Comparison of ENCODE assay signal across 23 cellular contexts in the genomic region with DNA sequence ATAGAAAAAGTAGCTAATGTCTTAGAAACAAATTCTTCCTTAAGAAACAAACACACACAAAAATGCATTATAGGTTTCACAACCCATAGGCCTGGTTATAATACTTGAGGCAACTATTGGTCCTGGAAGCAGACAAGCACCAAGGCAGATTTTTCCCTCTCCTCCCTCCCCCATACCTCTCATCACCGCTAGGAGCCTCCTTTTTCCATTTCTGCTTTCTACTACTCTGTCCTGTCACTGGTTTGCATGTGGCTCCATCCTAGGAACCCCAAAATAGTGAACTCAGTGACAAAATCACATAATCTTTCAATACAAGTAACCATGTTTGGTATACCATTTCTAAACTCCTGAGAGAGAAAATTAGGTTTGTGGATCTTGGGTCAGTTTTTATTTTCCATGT.
DNase-seq lines count a peak whose midpoint lies in the region; ATAC-seq, FAIRE-seq and TF ChIP-seq lines count a peak whose summit lies in the region.
"Had no signal": no experiment of that assay in that cellular context is flagged by ENCODE, and none has a peak within 500 bp of the region (broad histone marks: within the 10 kb centered on the region; RNA-seq: fewer than 3 reads in every experiment).

No MANE protein-coding gene starts in this region.

- H3K79me1 ChIP-seq in H1 (ENCODE audit: low read depth, low read length), result no peaks in the 10 kb centered on the region

- no peaks in the 10 kb centered on the region for H4K20me1 ChIP-seq in H1 (replicated peaks in 1 of 2; ENCODE audit: control insufficient read depth in 1 of 2, insufficient read depth in 2 of 2, low read length in 2 of 2)
- H4K20me1 ChIP-seq: BLaER1 treated with 17β-estradiol and CSF1 and Interleukin-3, amounts not matched to agents 10 nM and 100 nM had no signal

- H3K56ac ChIP-seq in H1 (replicated peaks; ENCODE audit: insufficient read length, low read depth, low read length), result no peak overlapping the region

- no peak overlapping the region for H2BK120ac ChIP-seq in H1 (replicated peaks; ENCODE audit: low read depth, low read length)

- no peak overlapping the region for H2BK12ac ChIP-seq in H1 (ENCODE audit: low read depth, low read length)

- no peak overlapping the region for H2BK5ac ChIP-seq in H1 (ENCODE audit: low read depth, low read length)

- no peak overlapping the region for H3K4ac ChIP-seq in H1 (replicated peaks; ENCODE audit: insufficient read length, low read depth, low read length)

- POLR2A ChIA-PET in H1 (lab: Charles Lee; ENCODE audit: partially characterized antibody), result no interaction called here

- H3K27me3 ChIP-seq in H1 (replicated peaks in 1 of 4; ENCODE audit: control insufficient read depth in 3 of 4, extremely low read depth in 1 of 4, insufficient read depth in 3 of 4, low read length in 3 of 4) (peaks cover 0 to 1% (median 0%) of the 10 kb centered on the region in 4 experiments; a peak in 1 of 7 replicates), tibial nerve (no peaks in the 10 kb centered on the region), HAP-1 (ENCODE audit: low read depth) (no peaks in the 10 kb centered on the region; the same call in 1 of the 2 replicates)
- H3K27me3 ChIP-seq: BLaER1 treated with 17β-estradiol and CSF1 and Interleukin-3, amounts not matched to agents 10 nM and 100 nM had no signal

- TF ChIP-seq CTCF in AG09309 (IDR thresholded peaks at IDR 0.05; ENCODE audit: control insufficient read depth, insufficient read depth, low read depth, low read length, missing control alignments) (peak; percentile 16), GM12872 (IDR thresholded peaks at IDR 0.05; ENCODE audit: insufficient read depth, low read depth, low read length) (peak; percentile 42; the same call in 2 of the 3 replicates), H1 (IDR thresholded peaks at IDR 0.05; ENCODE audit: control extremely low read depth in 1 of 3, insufficient read depth in 1 of 3, low read depth in 1 of 3, low read length in 3 of 3) (no peak), tibial nerve (IDR thresholded peaks at IDR 0.05) (no peak)

- FAIRE-seq in H1 (lab: Jason Lieb, UNC) (no peak), RCC 7860 (lab: Jason Lieb, UNC) (no peak)
- FAIRE-seq: GM12878, GM18507 had no signal

- 69% methylated on average over 1 of the region's 1 CpG; no CpG with 5 or more reads in 1 of the 2 experiments for WGBS in H1 (ENCODE audit: extremely low coverage in 1 of 2, insufficient coverage in 1 of 2, insufficient read length in 1 of 2, insufficient replicate concordance in 2 of 2, low coverage in 1 of 2, low lambda C conversion rate in 2 of 2, missing lambda C conversion rate in 1 of 2), 2 experiments
- 82 to 87% methylated on average over 1 of the region's 1 CpG for WGBS in tibial nerve, 2 donors

- no peak overlapping the region for H2AFZ ChIP-seq in H1 (ENCODE audit: low read length)

- H3K4me3 ChIP-seq in AG09309 (ENCODE audit: control insufficient read depth, low read depth, low read length) (no peak overlapping the region), H1 (ENCODE audit: extremely low read depth in 1 of 4, insufficient read depth in 2 of 4, low read depth in 3 of 4, low read length in 4 of 4) (no peak overlapping the region), tibial nerve (no peak overlapping the region), HAP-1 (no peak overlapping the region)
- H3K4me3 ChIP-seq: BLaER1 treated with 17β-estradiol and CSF1 and Interleukin-3, amounts not matched to agents 10 nM and 100 nM; GM12878; SJSA1 had no signal

- H3K23ac ChIP-seq in H1 (ENCODE audit: insufficient read length), result no peak overlapping the region

- TF ChIP-seq EP300 in H1 (IDR thresholded peaks at IDR 0.05; ENCODE audit: borderline replicate concordance in 1 of 2, low read depth in 2 of 2, low read length in 2 of 2) (no peak), tibial nerve (IDR thresholded peaks at IDR 0.05) (no peak)

- H3K36me3 ChIP-seq in H1 (ENCODE audit: control insufficient read depth in 2 of 4, insufficient read depth in 4 of 4, low read length in 3 of 4), result no peaks in the 10 kb centered on the region
- H3K36me3 ChIP-seq in tibial nerve, result no peaks in the 10 kb centered on the region
- no peaks in the 10 kb centered on the region for H3K36me3 ChIP-seq in HAP-1 (replicated peaks)
- H3K36me3 ChIP-seq: BLaER1 treated with 17β-estradiol and CSF1 and Interleukin-3, amounts not matched to agents 10 nM and 100 nM; SJSA1 had no signal

- ATAC-seq in stimulated activated naive CD8-positive, alpha-beta T cell treated with anti-CD3 and anti-CD28 coated beads, Interleukin-15, amount 100 ng/mL, for 72 hours, result no peak
- ATAC-seq: GM12878 had no signal

- H3K9me3 ChIP-seq in H1 (ENCODE audit: insufficient read depth in 2 of 2, low read depth in 1 of 2, low read length in 1 of 2) (no peaks in the 10 kb centered on the region), tibial nerve (no peaks in the 10 kb centered on the region), HAP-1 (no peaks in the 10 kb centered on the region)
- H3K9me3 ChIP-seq: BLaER1 treated with 17β-estradiol and CSF1 and Interleukin-3, amounts not matched to agents 10 nM and 100 nM; SJSA1 had no signal

- peak; percentile 3 to 22; a peak in 2 of 4 replicates for TF ChIP-seq RAD21 in H1 (IDR thresholded peaks at IDR 0.05 in 1 of 2, conservative IDR thresholded peaks at IDR 0.05 in 1 of 2; ENCODE audit: low read depth in 2 of 2, low read length in 2 of 2)

- H3K4me2 ChIP-seq in H1 (ENCODE audit: insufficient read depth in 1 of 2, low read depth in 2 of 2, low read length in 2 of 2), result no peak overlapping the region
- H3K4me2 ChIP-seq: BLaER1 treated with 17β-estradiol and CSF1 and Interleukin-3, amounts not matched to agents 10 nM and 100 nM had no signal

- no peak overlapping the region for H3K4me3 Mint-ChIP-seq in stimulated activated naive CD8-positive, alpha-beta T cell treated with anti-CD3 and anti-CD28 coated beads, Interleukin-15, amount 100 ng/mL, for 72 hours
- H3K4me3 Mint-ChIP-seq: IgD-negative memory B cell had no signal

- no peak overlapping the region for H4K91ac ChIP-seq in H1 (replicated peaks; ENCODE audit: insufficient read length, low read length)

- no peaks in the 10 kb centered on the region for H3K4me1 ChIP-seq in H1 (replicated peaks in 1 of 4; ENCODE audit: control insufficient read depth in 3 of 4, insufficient read depth in 4 of 4, low read length in 3 of 4)
- no peaks in the 10 kb centered on the region for H3K4me1 ChIP-seq in tibial nerve
- no peaks in the 10 kb centered on the region for H3K4me1 ChIP-seq in HAP-1
- H3K4me1 ChIP-seq: BLaER1 treated with 17β-estradiol and CSF1 and Interleukin-3, amounts not matched to agents 10 nM and 100 nM; SJSA1 had no signal

- H2BK15ac ChIP-seq in H1 (ENCODE audit: low read length), result no peak overlapping the region

- H2BK20ac ChIP-seq in H1 (ENCODE audit: low read length), result no peak overlapping the region

- no peak overlapping the region for H3K9ac ChIP-seq in H1 (replicated peaks in 1 of 4; ENCODE audit: extremely low read depth in 1 of 4, low read depth in 3 of 4, low read length in 3 of 4)
- H3K9ac ChIP-seq: BLaER1 treated with 17β-estradiol and CSF1 and Interleukin-3, amounts not matched to agents 10 nM and 100 nM had no signal

- no peaks in the 10 kb centered on the region for H3K27me3 Mint-ChIP-seq in stimulated activated naive CD8-positive, alpha-beta T cell treated with anti-CD3 and anti-CD28 coated beads, Interleukin-15, amount 100 ng/mL, for 72 hours
- H3K27me3 Mint-ChIP-seq: IgD-negative memory B cell had no signal

- no peak overlapping the region for H3K27ac Mint-ChIP-seq in stimulated activated naive CD8-positive, alpha-beta T cell treated with anti-CD3 and anti-CD28 coated beads, Interleukin-15, amount 100 ng/mL, for 72 hours
- H3K27ac Mint-ChIP-seq: IgD-negative memory B cell had no signal

- H3K23me2 ChIP-seq in H1 (ENCODE audit: low read depth, low read length), result no peaks in the 10 kb centered on the region

- no peak overlapping the region for H3K27ac ChIP-seq in H1 (ENCODE audit: low read depth, low read length)
- no peak overlapping the region for H3K27ac ChIP-seq in tibial nerve
- H3K27ac ChIP-seq: BLaER1 treated with 17β-estradiol and CSF1 and Interleukin-3, amounts not matched to agents 10 nM and 100 nM; SJSA1 had no signal

- no peaks in the 10 kb centered on the region for H3K79me2 ChIP-seq in H1 (ENCODE audit: control insufficient read depth in 1 of 2, insufficient read depth in 2 of 2, low read length in 2 of 2)

- CTCF ChIA-PET in H1 (lab: Charles Lee; ENCODE audit: partially characterized antibody), result interaction anchor here (1.2 kb wide), 1 partner anchor 12 kb away, joined by 3 read pairs; no protein-coding TSS in a partner anchor

- TF ChIP-seq POLR2A in H1 (IDR thresholded peaks at IDR 0.05; ENCODE audit: control extremely low read depth in 1 of 2, low read depth in 2 of 2, low read length in 2 of 2) (no peak), tibial nerve (IDR thresholded peaks at IDR 0.05) (no peak)

- no peak overlapping the region for H2AK5ac ChIP-seq in H1 (ENCODE audit: low read depth, low read length)

- in situ Hi-C loops in HAP-1 (cut with MboI; ENCODE audit: low sequenced_read_pairs), result no loop called here

- peaks cover 0 to 3% of the 10 kb centered on the region in 2 donors for H3K9me3 Mint-ChIP-seq in stimulated activated naive CD8-positive, alpha-beta T cell treated with anti-CD3 and anti-CD28 coated beads, Interleukin-15, amount 100 ng/mL, for 72 hours

- DNase-seq in AG09309 (ENCODE audit: low read depth) (no peak), M059J (ENCODE audit: low read depth) (peak; percentile 4), H1 (ENCODE audit: low read depth in 1 of 2, low spot score in 2 of 2) (no peak), tibial nerve (ENCODE audit: low spot score in 2 of 2) (no peak), RCC 7860 (ENCODE audit: low spot score) (no peak), HAP-1 (ENCODE audit: low spot score in 2 of 2) (no peak)
- no peak for DNase-seq in stimulated activated naive CD8-positive, alpha-beta T cell treated with anti-CD3 and anti-CD28 coated beads, Interleukin-15, amount 100 ng/mL, for 72 hours
- DNase-seq: DMS 273 treated with DMSO at 0.1 percent for 48 hours; H7; Kasumi-1; MV-4-11; NCI-H1417 treated with DMSO at 0.1 percent for 48 hours; NCI-H1930; NCI-H446; NCI-H69; NK-92 treated with Interleukin-12 subunit alpha and Interleukin-12 subunit beta, amount 100 ng/mL, for 24 hours; OCI-M1 had no signal

- H4K8ac ChIP-seq in H1 (ENCODE audit: extremely low read depth, insufficient read depth, low read length), result no peak overlapping the region

- H3K18ac ChIP-seq in H1 (ENCODE audit: extremely low read depth, low read length), result no peak overlapping the region

- H3K14ac ChIP-seq in H1 (ENCODE audit: insufficient read length), result no peak overlapping the region

- H4K5ac ChIP-seq in H1 (ENCODE audit: insufficient read length, low read depth, low read length), result no peak overlapping the region

- H3K4me1 Mint-ChIP-seq in stimulated activated naive CD8-positive, alpha-beta T cell treated with anti-CD3 and anti-CD28 coated beads, Interleukin-15, amount 100 ng/mL, for 72 hours, result no peaks in the 10 kb centered on the region

TF ChIP-seq in H1, 55 proteins besides CTCF, POLR2A, EP300 and RAD21 (continues in another document):
- TF ChIP-seq CHD2 (IDR thresholded peaks at IDR 0.05; ENCODE audit: low read length) (no peak), RXRA (IDR thresholded peaks at IDR 0.05; ENCODE audit: insufficient read depth, low read depth, low read length) (no peak), CEBPB (IDR thresholded peaks at IDR 0.05; ENCODE audit: low read depth, low read length) (no peak), CTBP2 (IDR thresholded peaks at IDR 0.05; ENCODE audit: borderline replicate concordance, insufficient read depth, insufficient read length, low read length) (no peak)

Comparison
In these comparisons a context has a peak if more than half of its experiments do, and no peak if none do; other contexts are left out.
1. CTCF ChIP-seq: peak in AG09309 (single experiment) and GM12872 (single experiment); none in H1 (0 of 3) and tibial nerve (0 of 5).